Comparison of ENCODE assay signal across 20 cellular contexts in the genomic region with DNA sequence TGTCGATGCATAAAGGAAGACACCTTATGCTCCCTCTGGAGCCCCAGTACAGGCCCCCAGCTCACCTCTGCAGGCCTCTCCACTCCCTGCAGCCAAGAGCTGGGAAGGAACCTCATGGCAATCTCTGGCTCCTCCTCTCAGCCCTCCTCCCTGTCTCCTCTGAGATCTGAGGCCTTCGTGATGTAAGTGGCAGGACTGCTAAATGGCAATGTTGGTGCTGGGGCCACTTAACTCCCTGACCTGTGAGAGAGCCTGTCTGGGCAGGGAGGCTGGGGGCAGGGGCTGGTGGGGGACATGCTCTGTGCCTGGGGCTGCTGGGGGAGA. TPM values are rescaled to one million over a fixed set of nuclear protein-coding genes. Genes with fewer than 3 reads are reported as not detected.
DNase-seq lines count a peak whose midpoint lies in the region; ATAC-seq, FAIRE-seq and TF ChIP-seq lines count a peak whose summit lies in the region.
"Had no signal": no experiment of that assay in that cellular context is flagged by ENCODE, and none has a peak within 500 bp of the region (broad histone marks: within the 10 kb centered on the region; RNA-seq: fewer than 3 reads in every experiment).

No MANE protein-coding gene starts in this region.

- H3K9ac ChIP-seq in K562 (ENCODE audit: insufficient read depth in 1 of 2, low read depth in 2 of 2, low read length in 2 of 2): no peak overlapping the region; a peak in 1 of 4 replicates
- H3K9ac ChIP-seq: BLaER1 treated with 17β-estradiol and CSF1 and Interleukin-3, amounts not matched to agents 10 nM and 100 nM had no signal

- H3K27ac ChIP-seq in K562 (ENCODE audit: extremely low read depth, low read depth, low read length) (no peak overlapping the region), left lung (no peak overlapping the region), upper lobe of right lung (no peak overlapping the region)
- H3K27ac ChIP-seq: Peyer's patch had no signal

- H3K4me1 ChIP-seq in K562 (replicated peaks in 1 of 2; ENCODE audit: control insufficient read depth in 2 of 2, insufficient read depth in 2 of 2, low read length in 2 of 2) (peaks cover 6 to 18% of the 10 kb centered on the region in 2 experiments; a peak in 4 of 5 replicates), left lung (peaks cover 0 to 8% of the 10 kb centered on the region in 2 donors), upper lobe of right lung (no peaks in the 10 kb centered on the region)
- H3K4me1 ChIP-seq: Peyer's patch had no signal

- in situ Hi-C loops in K562 (cut with MboI): loop anchor here (5.0 kb wide), 1 partner anchor 33 kb away; no protein-coding TSS in a partner anchor

- H3K79me2 ChIP-seq in K562 (ENCODE audit: control insufficient read depth, insufficient read depth, low read length): no peaks in the 10 kb centered on the region

- intact Hi-C loops in K562 (cut with micrococcal nuclease): loop anchor here (10.0 kb wide), 1 partner anchor 146 kb away; no protein-coding TSS in a partner anchor
- intact Hi-C loops in left lung (cut with DNase I): no loop called here
- intact Hi-C loops in upper lobe of right lung (cut with DNase I): no loop called here

- 0 out of 2 replicates have a peak overlapping the region, but pooled peaks have one; percentile 11 for H2AFZ ChIP-seq in K562 (ENCODE audit: low read depth, low read length)

- no peaks in the 10 kb centered on the region for H4K20me1 ChIP-seq in K562 (replicated peaks; ENCODE audit: control insufficient read depth, insufficient read depth, low read length)
- H4K20me1 ChIP-seq: BLaER1 treated with 17β-estradiol and CSF1 and Interleukin-3, amounts not matched to agents 10 nM and 100 nM had no signal

- TF ChIP-seq RAD21 in K562 (CRISPR knock-in tag; conservative IDR thresholded peaks at IDR 0.05 in 1 of 2, IDR thresholded peaks at IDR 0.05 in 1 of 2): no peak

- no peaks in the 10 kb centered on the region for H3K9me1 ChIP-seq in K562 (ENCODE audit: control insufficient read depth, insufficient read depth, low read length)

- POLR2A ChIA-PET in K562 (lab: Yijun Ruan, JAX): interaction anchor here (0.6 to 1.7 kb wide), 4 partner anchors 10 to 77 kb away, joined by 3 to 7 read pairs (median 4); a partner anchor contains a TSS

- DNase-seq in stimulated activated naive CD8-positive, alpha-beta T cell treated with anti-CD3 and anti-CD28 coated beads, Interleukin-15, amount 100 ng/mL, for 72 hours: no peak
- no peak for DNase-seq in stimulated activated naive CD8-positive, alpha-beta T cell treated with anti-CD3 and anti-CD28 coated beads, Interleukin-15, Interleukin-2, amounts not matched to agents 100 U/mL and 50 U/mL, for 24 hours
- no peak for DNase-seq in K562 (ENCODE audit: extremely low read depth in 1 of 4, low spot score in 3 of 4)
- DNase-seq in left lung: peak in 1 of 2 donors; percentile 25
- DNase-seq in upper lobe of right lung: no peak
- DNase-seq in activated naive CD4-positive, alpha-beta T cell treated with Interleukin-2 at 50 U/mL for 16 hours: no peak
- DNase-seq in medulla oblongata (ENCODE audit: extremely low spot score): no peak
- no peak for DNase-seq in DMS79 (lab: John Stamatoyannopoulos, UW)
- DNase-seq: HFFc6, KG1, NCI-H1092 treated with DMSO at 0.1 percent for 48 hours, NCI-H1694 treated with DMSO at 0.1 percent for 48 hours, NCI-H446 treated with DMSO at 0.1 percent for 48 hours, NCI-H774, Peyer's patch, SIG-M5 had no signal

- H3K4me1 Mint-ChIP-seq in stimulated activated naive CD8-positive, alpha-beta T cell treated with anti-CD3 and anti-CD28 coated beads, Interleukin-15, amount 100 ng/mL, for 72 hours: peaks cover 6% of the 10 kb centered on the region

- no peak for TF ChIP-seq EP300 in K562 (IDR thresholded peaks at IDR 0.05; ENCODE audit: low read length)

- no peak overlapping the region for H3K4me2 ChIP-seq in K562 (ENCODE audit: insufficient read depth, low read length)

- no peak overlapping the region for H3K4me3 Mint-ChIP-seq in stimulated activated naive CD8-positive, alpha-beta T cell treated with anti-CD3 and anti-CD28 coated beads, Interleukin-15, amount 100 ng/mL, for 72 hours
- H3K4me3 Mint-ChIP-seq: HFFc6 had no signal

- WGBS in K562 (ENCODE audit: insufficient coverage, low coverage, missing lambda C conversion rate): 23% methylated on average over 2 of the region's 2 CpGs

- TF ChIP-seq CTCF in K562 (IDR thresholded peaks at IDR 0.05 in 2 of 3, conservative IDR thresholded peaks at IDR 0.05 in 1 of 3; ENCODE audit: insufficient read depth in 2 of 3, low read depth in 1 of 3, low read length in 3 of 3) (no peak), left lung (IDR thresholded peaks at IDR 0.05) (no peak), upper lobe of right lung (IDR thresholded peaks at IDR 0.05) (no peak)

- H3K27me3 ChIP-seq in K562 (ENCODE audit: control insufficient read depth in 2 of 2, insufficient read depth in 2 of 2, low read length in 2 of 2) (peaks cover 0 to 2% of the 10 kb centered on the region in 2 experiments; a peak in 2 of 5 replicates), left lung (no peaks in the 10 kb centered on the region), upper lobe of right lung (no peaks in the 10 kb centered on the region)
- H3K27me3 ChIP-seq: BLaER1 treated with 17β-estradiol and CSF1 and Interleukin-3, amounts not matched to agents 10 nM and 100 nM; Peyer's patch had no signal

- no peak for TF ChIP-seq POLR2A in K562 (conservative IDR thresholded peaks at IDR 0.05)

- FAIRE-seq in K562 (lab: Jason Lieb, UNC): no peak
- FAIRE-seq: GM12878, GM18507 had no signal

- CTCF ChIA-PET in K562 (lab: Yijun Ruan, JAX; ENCODE audit: low intra/inter-chr PET ratio): no interaction called here

- H3K4me3 ChIP-seq in K562: no peak overlapping the region
- H3K4me3 ChIP-seq in left lung: no peak overlapping the region
- H3K4me3 ChIP-seq in upper lobe of right lung: no peak overlapping the region
- H3K4me3 ChIP-seq: BLaER1 treated with 17β-estradiol and CSF1 and Interleukin-3, amounts not matched to agents 10 nM and 100 nM; GM12878; Peyer's patch had no signal

- no peaks in the 10 kb centered on the region for H3K9me3 ChIP-seq in K562 (replicated peaks; ENCODE audit: control insufficient read depth, insufficient read depth, low read depth, low read length)
- no peaks in the 10 kb centered on the region for H3K9me3 ChIP-seq in left lung
- H3K9me3 ChIP-seq in upper lobe of right lung: no peaks in the 10 kb centered on the region
- H3K9me3 ChIP-seq: BLaER1 treated with 17β-estradiol and CSF1 and Interleukin-3, amounts not matched to agents 10 nM and 100 nM; Peyer's patch had no signal

- H3K36me3 ChIP-seq in K562 (ENCODE audit: control insufficient read depth, insufficient read depth, low read length) (no peaks in the 10 kb centered on the region), left lung (no peaks in the 10 kb centered on the region), upper lobe of right lung (no peaks in the 10 kb centered on the region)
- H3K36me3 ChIP-seq: BLaER1 treated with 17β-estradiol and CSF1 and Interleukin-3, amounts not matched to agents 10 nM and 100 nM; Peyer's patch had no signal

- H3K27ac Mint-ChIP-seq in stimulated activated naive CD8-positive, alpha-beta T cell treated with anti-CD3 and anti-CD28 coated beads, Interleukin-15, amount 100 ng/mL, for 72 hours: no peak overlapping the region
- H3K27ac Mint-ChIP-seq: HFFc6 had no signal

- peak; percentile 10 for ATAC-seq in stimulated activated naive CD8-positive, alpha-beta T cell treated with anti-CD3 and anti-CD28 coated beads, Interleukin-15, amount 100 ng/mL, for 72 hours
- no peak for ATAC-seq in stimulated activated naive CD8-positive, alpha-beta T cell treated with anti-CD3 and anti-CD28 coated beads, Interleukin-15, Interleukin-2, amounts not matched to agents 100 U/mL and 50 U/mL, for 24 hours
- peak; percentile 16 for ATAC-seq in K562
- ATAC-seq in left lung: peak; percentile 42
- peak; percentile 3 for ATAC-seq in upper lobe of right lung

- H3K9me3 Mint-ChIP-seq in stimulated activated naive CD8-positive, alpha-beta T cell treated with anti-CD3 and anti-CD28 coated beads, Interleukin-15, amount 100 ng/mL, for 72 hours: no peaks in the 10 kb centered on the region
- H3K9me3 Mint-ChIP-seq: HFFc6 had no signal

- no peaks in the 10 kb centered on the region for H3K27me3 Mint-ChIP-seq in stimulated activated naive CD8-positive, alpha-beta T cell treated with anti-CD3 and anti-CD28 coated beads, Interleukin-15, amount 100 ng/mL, for 72 hours

- BruUV-seq in K562 (replicated peaks; lab: Mats Ljungman, UMichigan): no TSS peak

RNA-seq across cellular contexts. Expression of a gene that starts 19.3 kb away (rescaled TPM):
- total RNA-seq in K562 (2011; cell fraction: chromatin; rRNA removed; ENCODE audit: low replicate concordance): 0.16 TPM in 1 of 2 replicates, not detected in the other
- not detected in 2 replicates for total RNA-seq in K562 (2011; cell fraction: nucleolus; rRNA removed)
- total RNA-seq in K562 (2011; cell fraction: nucleoplasm; rRNA removed): not detected in 2 replicates
- 0.04 TPM in 1 of 2 replicates, not detected in the other for total RNA-seq in K562 (2014; rRNA removed)
- not detected in 2 replicates for total RNA-seq in K562 (2014; rRNA removed; fragmentation: Illumina TruSeq; extraction: Trizol)
- total RNA-seq in K562 (2015; rRNA removed; fragmentation: Illumina TruSeq; extraction: Trizol): not detected in 2 replicates
- not detected in 2 replicates for total RNA-seq in K562 (2021)
- polyA plus RNA-seq in K562 (2011; rRNA removed): 0.09 TPM in 1 of 2 replicates, not detected in the other
- 0.09 and 0.19 TPM in 2 replicates for polyA plus RNA-seq in K562 (2011; cell fraction: cytosol; rRNA removed)
- 0.24 and 0.48 TPM in 2 replicates for polyA plus RNA-seq in K562 (2011; cell fraction: nucleus; rRNA removed)
- not detected in 2 replicates for polyA plus RNA-seq in K562 (2012)
- polyA plus RNA-seq in K562 (2014; fragmentation: Illumina TruSeq; extraction: Trizol): not detected in 2 replicates
- not detected for polyA plus RNA-seq in K562 (2014; fragmentation: Nextera tagmentation; extraction: Ambion mirVana)
- polyA plus RNA-seq in K562 (2014; rRNA removed): not detected in 2 replicates
- not detected in 2 replicates for polyA minus RNA-seq in K562 (2011; rRNA and poly(A)+ RNA removed)
- polyA minus RNA-seq in K562 (2011; cell fraction: cytosol; rRNA and poly(A)+ RNA removed): not detected in 2 replicates
- polyA minus RNA-seq in K562 (2011; cell fraction: nucleus; rRNA and poly(A)+ RNA removed): not detected in 2 replicates
- total RNA-seq in left lung: under 1 TPM; 0.42 to 0.85 TPM
- total RNA-seq in upper lobe of right lung: 0.26 TPM
- total RNA-seq: GM12878, HFFc6, MCF 10A had no signal
- polyA plus RNA-seq: GM12878 had no signal

RNA-seq across cellular contexts. Expression of a gene that starts 29.0 kb away (rescaled TPM):
- 140 and 407 TPM in 2 replicates for total RNA-seq in K562 (2011; cell fraction: chromatin; rRNA removed; ENCODE audit: low replicate concordance)
- total RNA-seq in K562 (2011; cell fraction: nucleolus; rRNA removed): 199 and 212 TPM in 2 replicates
- 141 and 147 TPM in 2 replicates for total RNA-seq in K562 (2011; cell fraction: nucleoplasm; rRNA removed)
- 86.8 and 118 TPM in 2 replicates for total RNA-seq in K562 (2014; rRNA removed)
- 29.0 and 42.9 TPM in 2 replicates for total RNA-seq in K562 (2014; rRNA removed; fragmentation: Illumina TruSeq; extraction: Trizol)
- 60.6 and 64.3 TPM in 2 replicates for total RNA-seq in K562 (2015; rRNA removed; fragmentation: Illumina TruSeq; extraction: Trizol)
- 118 TPM in 2 replicates for total RNA-seq in K562 (2021)
- polyA plus RNA-seq in K562 (2011; rRNA removed): 54.9 and 72.4 TPM in 2 replicates
- 54.0 and 156 TPM in 2 replicates for polyA plus RNA-seq in K562 (2011; cell fraction: cytosol; rRNA removed)
- 208 and 316 TPM in 2 replicates for polyA plus RNA-seq in K562 (2011; cell fraction: nucleus; rRNA removed)
- polyA plus RNA-seq in K562 (2012): 79.3 and 81.1 TPM in 2 replicates
- polyA plus RNA-seq in K562 (2014; fragmentation: Illumina TruSeq; extraction: Trizol): 59.8 and 76.3 TPM in 2 replicates
- 1 to 10 TPM in 1 of 2 experiments, under 1 TPM in 1; 0.80 to 2.1 TPM for polyA plus RNA-seq in K562 (2014; fragmentation: Nextera tagmentation; extraction: Ambion mirVana)
- polyA plus RNA-seq in K562 (2014; rRNA removed): 84.7 and 89.0 TPM in 2 replicates
- polyA minus RNA-seq in K562 (2011; rRNA and poly(A)+ RNA removed): 24.1 and 78.3 TPM in 2 replicates
- polyA minus RNA-seq in K562 (2011; cell fraction: cytosol; rRNA and poly(A)+ RNA removed): 48.6 and 69.1 TPM in 2 replicates
- 81.0 and 88.0 TPM in 2 replicates for polyA minus RNA-seq in K562 (2011; cell fraction: nucleus; rRNA and poly(A)+ RNA removed)
- total RNA-seq in left lung: 100 to 1,000 TPM in 1 of 2 donors, 10 to 100 TPM in 1; 60.6 to 106 TPM
- 59.8 TPM for total RNA-seq in upper lobe of right lung

RNA-seq across cellular contexts. Expression of a gene that starts 37.1 kb away (rescaled TPM):
- 118 and 308 TPM in 2 replicates for total RNA-seq in K562 (2011; cell fraction: chromatin; rRNA removed; ENCODE audit: low replicate concordance)
- total RNA-seq in K562 (2011; cell fraction: nucleolus; rRNA removed): 64.4 and 65.7 TPM in 2 replicates
- 89.0 and 98.2 TPM in 2 replicates for total RNA-seq in K562 (2011; cell fraction: nucleoplasm; rRNA removed)
- total RNA-seq in K562 (2014; rRNA removed) (123 and 127 TPM in 2 replicates), K562 (2014; rRNA removed; fragmentation: Illumina TruSeq; extraction: Trizol) (138 and 165 TPM in 2 replicates), K562 (2015; rRNA removed; fragmentation: Illumina TruSeq; extraction: Trizol) (128 and 141 TPM in 2 replicates), K562 (2021) (146 and 157 TPM in 2 replicates), left lung (10 to 100 TPM; 21.5 to 37.5 TPM), upper lobe of right lung (28.3 TPM)
- polyA plus RNA-seq in K562 (2011; rRNA removed) (74.9 and 112 TPM in 2 replicates), K562 (2014; fragmentation: Illumina TruSeq; extraction: Trizol) (133 and 148 TPM in 2 replicates), K562 (2014; fragmentation: Nextera tagmentation; extraction: Ambion mirVana) (100 to 1,000 TPM in 1 of 2 experiments, 10 to 100 TPM in 1; 65.8 to 122 TPM), K562 (2014; rRNA removed) (139 and 213 TPM in 2 replicates)
- polyA plus RNA-seq in K562 (2011; cell fraction: cytosol; rRNA removed): 24.3 and 28.4 TPM in 2 replicates
- 226 and 227 TPM in 2 replicates for polyA plus RNA-seq in K562 (2011; cell fraction: nucleus; rRNA removed)
- 70.1 and 117 TPM in 2 replicates for polyA plus RNA-seq in K562 (2012)
- polyA minus RNA-seq in K562 (2011; rRNA and poly(A)+ RNA removed): 67.2 and 67.5 TPM in 2 replicates
- polyA minus RNA-seq in K562 (2011; cell fraction: cytosol; rRNA and poly(A)+ RNA removed): 37.2 and 38.0 TPM in 2 replicates
- 31.8 and 54.4 TPM in 2 replicates for polyA minus RNA-seq in K562 (2011; cell fraction: nucleus; rRNA and poly(A)+ RNA removed)
